8 cellular contexts compared by ENCODE assay signal in the genomic region with DNA sequence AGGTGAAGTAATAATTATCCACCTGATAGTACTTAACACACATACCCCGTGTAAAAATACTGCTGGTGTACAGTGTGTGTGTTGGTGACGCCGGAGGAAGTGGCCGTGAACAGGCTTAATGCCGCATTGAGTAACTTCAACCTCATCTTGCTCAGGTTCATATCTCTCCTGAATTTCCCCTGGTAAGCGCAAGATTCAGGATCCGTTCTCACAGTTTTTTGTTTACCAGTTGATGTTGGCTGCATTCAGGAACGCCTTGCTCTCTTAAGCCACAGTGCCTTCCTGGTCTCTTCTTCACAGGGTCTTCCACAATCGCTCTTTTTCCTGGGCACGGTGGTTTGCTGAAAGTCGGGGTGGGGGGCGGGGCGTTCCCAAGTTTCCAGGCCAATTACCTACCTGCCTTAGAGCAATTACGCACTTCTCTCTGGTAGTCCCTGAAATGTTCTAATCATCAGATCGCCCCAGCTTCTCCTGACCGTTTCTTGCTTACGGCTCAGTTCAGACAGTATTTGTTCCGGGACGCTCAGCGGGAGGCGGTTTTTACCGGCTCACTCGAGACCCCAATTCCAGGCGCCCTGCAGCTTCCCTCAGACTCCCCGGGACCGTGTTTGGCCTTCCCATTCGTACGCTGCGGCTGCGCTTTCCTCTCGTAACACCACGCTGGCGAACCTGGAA.
DNase-seq lines count a peak whose midpoint lies in the region; ATAC-seq lines count a peak whose summit lies in the region.

No MANE protein-coding gene starts in this region.

- ATAC-seq in HG03095 (IDR thresholded peaks at IDR 0.05; ENCODE audit: unreplicated experiment): peak; percentile 5

- peak; percentile 5 for DNase-seq in stimulated activated CD4-positive, alpha-beta T cell treated with anti-CD3 and anti-CD28 coated beads, Interleukin-1b, Interleukin-23, amount 100 ng/mL, for 48 hours
- no peak for DNase-seq in stimulated activated CD4-positive, alpha-beta T cell treated with anti-CD3 and anti-CD28 coated beads, Interleukin-12 subunit alpha, Interleukin-12 subunit beta, amount 100 ng/mL, for 4 hours
- DNase-seq in NOMO-1 treated with dmso at 0.1 percent for 144 hours (lab: John Stamatoyannopoulos, UW; ENCODE audit: unreplicated experiment): peak; percentile 48
- peak; percentile 65 for DNase-seq in amniotic epithelial cell (ENCODE audit: low read depth)
- DNase-seq in iris pigment epithelial cell (ENCODE audit: low read depth): peak; percentile 63
- DNase-seq in stimulated activated CD4-positive, alpha-beta T cell treated with anti-CD3 and anti-CD28 coated beads, TNF-alpha, amount 100 ng/mL, for 4 hours (ENCODE audit: low read depth in 3 of 3): peak in 2 of 3 experiments; percentile 2 to 3
- DNase-seq in OCI-M2 (lab: John Stamatoyannopoulos, UW; ENCODE audit: unreplicated experiment): no peak

Comparison
In these comparisons a context has a peak if more than half of its experiments do, and no peak if none do; other contexts are left out.
1. DNase-seq: peak in stimulated activated CD4-positive, alpha-beta T cell treated with anti-CD3 and anti-CD28 coated beads, Interleukin-1b, Interleukin-23, amount 100 ng/mL, for 48 hours (single experiment), NOMO-1 treated with dmso at 0.1 percent for 144 hours (single experiment), amniotic epithelial cell (single experiment), iris pigment epithelial cell (single experiment) and stimulated activated CD4-positive, alpha-beta T cell treated with anti-CD3 and anti-CD28 coated beads, TNF-alpha, amount 100 ng/mL, for 4 hours (2 of 3); none in stimulated activated CD4-positive, alpha-beta T cell treated with anti-CD3 and anti-CD28 coated beads, Interleukin-12 subunit alpha, Interleukin-12 subunit beta, amount 100 ng/mL, for 4 hours (single experiment) and OCI-M2 (single experiment).